ENCODE assay signal across 8 cellular contexts in the genomic region with DNA sequence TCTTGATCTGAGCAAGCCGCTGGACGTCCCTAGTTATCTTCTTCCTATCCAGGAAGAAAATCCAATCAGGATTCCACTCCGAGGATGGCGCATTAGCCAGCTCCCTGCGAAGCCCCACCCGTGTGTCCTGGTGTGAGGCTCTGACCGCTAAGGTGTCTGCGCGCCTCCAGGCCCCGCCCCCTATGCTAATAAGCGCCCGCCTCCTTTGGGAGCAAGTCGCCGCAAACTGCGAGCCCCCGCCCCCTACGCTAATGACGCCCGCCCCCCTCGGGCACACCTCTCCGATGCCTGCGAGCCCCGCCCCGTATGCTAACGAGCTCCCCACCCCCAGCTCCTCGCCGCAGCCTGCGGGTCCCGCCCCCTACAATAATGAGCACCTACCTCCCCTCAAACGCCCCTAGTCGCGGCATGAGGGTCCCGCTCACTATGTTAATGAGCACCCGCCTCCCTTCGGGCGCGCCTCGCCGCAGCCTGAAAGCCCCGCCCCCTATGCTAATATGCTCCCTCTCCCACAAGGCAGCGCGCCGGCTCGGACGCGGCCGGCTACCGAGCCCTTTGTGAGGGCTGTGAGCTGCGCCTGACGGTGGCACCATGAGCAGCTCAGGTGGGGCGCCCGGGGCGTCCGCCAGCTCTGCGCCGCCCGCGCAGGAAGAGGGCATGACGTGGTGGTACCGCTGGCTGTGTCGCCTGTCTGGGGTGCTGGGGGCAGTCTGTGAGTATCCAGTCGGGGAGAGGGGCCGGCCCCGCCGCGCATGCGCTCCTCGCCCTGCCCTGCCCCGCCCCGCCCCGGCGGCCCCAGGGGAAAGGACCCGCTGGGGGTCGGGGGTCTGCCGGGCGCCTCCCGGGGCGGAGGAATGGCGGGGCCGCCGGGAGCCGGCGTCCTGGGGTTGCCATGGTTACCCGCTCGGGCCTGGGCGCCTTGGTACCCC. TPM values are rescaled to one million over a fixed set of nuclear protein-coding genes. Genes with fewer than 3 reads are reported as not detected.
DNase-seq lines count a peak whose midpoint lies in the region; ATAC-seq and TF ChIP-seq lines count a peak whose summit lies in the region.

A gene (plus strand): TSS at position 503 of the 929 bp plus-strand sequence. CDS start 89 bp downstream, at position 592.

- peak within 1 kb of the TSS; percentile 77 for H3K4me3 ChIP-seq in Karpas-422 (ENCODE audit: low read length)
- peak within 1 kb of the TSS; percentile 57 to 95 (median 72) for H3K4me3 ChIP-seq in Peyer's patch
- peak within 1 kb of the TSS; percentile 65 to 85 (median 75) for H3K4me3 ChIP-seq in fibroblast of lung (replicated peaks in 1 of 4; ENCODE audit: control extremely low read depth in 1 of 4, insufficient read depth in 1 of 4, low read depth in 3 of 4, low read length in 4 of 4)
- H3K4me3 ChIP-seq in naive thymus-derived CD4-positive, alpha-beta T cell (ENCODE audit: low read length): peak within 1 kb of the TSS; percentile 88

- H3K27me3 ChIP-seq in Karpas-422 (ENCODE audit: low read length) (no peaks in the 10 kb centered on the region), Peyer's patch (no peaks in the 10 kb centered on the region), fibroblast of lung (ENCODE audit: control insufficient read depth, insufficient read depth, low read length) (no peaks in the 10 kb centered on the region)
- no peaks in the 10 kb centered on the region for H3K27me3 ChIP-seq in naive thymus-derived CD4-positive, alpha-beta T cell (ENCODE audit: control insufficient read depth in 2 of 2, insufficient read depth in 2 of 2, low read length in 2 of 2)

- H3K4me2 ChIP-seq in Karpas-422 (ENCODE audit: low read depth, low read length, poor library complexity, severe bottlenecking): peak within 1 kb of the TSS; percentile 97
- H3K4me2 ChIP-seq in fibroblast of lung (ENCODE audit: extremely low read depth, insufficient read depth, low read length): peak within 1 kb of the TSS; percentile 85

- intact Hi-C loops in naive thymus-derived CD4-positive, alpha-beta T cell (cut with micrococcal nuclease): loop anchor here (1.0 to 10.0 kb wide), 8 partner anchors 20 to 692 kb away; a partner anchor contains a TSS

- no peaks in the 10 kb centered on the region for H3K36me3 Mint-ChIP-seq in naive thymus-derived CD4-positive, alpha-beta T cell
- peaks cover 13% of the 10 kb centered on the region for H3K36me3 Mint-ChIP-seq in stimulated activated effector memory CD8-positive, alpha-beta T cell treated with anti-CD3 and anti-CD28 coated beads, Interleukin-12 subunit alpha, Interleukin-12 subunit beta, amount 100 ng/mL, for 72 hours

- POLR2A ChIA-PET in naive thymus-derived CD4-positive, alpha-beta T cell (lab: Charles Lee): interaction anchor here (0.6 to 1.6 kb wide), 7 partner anchors 17 to 429 kb away, joined by 3 to 7 read pairs (median 3); a partner anchor contains a TSS

- H2AFZ ChIP-seq in Karpas-422 (ENCODE audit: low read length): peak within 1 kb of the TSS; percentile 92; the same call in 1 of the 2 replicates
- peak within 1 kb of the TSS; percentile 83 for H2AFZ ChIP-seq in fibroblast of lung (ENCODE audit: low read length)

- H3K79me2 ChIP-seq in Karpas-422 (ENCODE audit: low read length) (no peaks in the 10 kb centered on the region), fibroblast of lung (ENCODE audit: control insufficient read depth, insufficient read depth, low read length) (no peaks in the 10 kb centered on the region)

- H3K9ac ChIP-seq in Karpas-422 (ENCODE audit: low read length): peak within 1 kb of the TSS; percentile 82
- H3K9ac ChIP-seq in fibroblast of lung (ENCODE audit: insufficient read depth, low read length): peak within 1 kb of the TSS; percentile 95

- H3K27me3 Mint-ChIP-seq in naive thymus-derived CD4-positive, alpha-beta T cell: peaks cover 0 to 10% (median 0%) of the 10 kb centered on the region in 5 donors

- H4K20me1 ChIP-seq in Karpas-422 (ENCODE audit: insufficient read depth, low read depth, low read length) (peaks cover 22% of the 10 kb centered on the region; the same call in 1 of the 2 replicates), fibroblast of lung (ENCODE audit: control insufficient read depth, extremely low read depth, insufficient read depth, low read length) (no peaks in the 10 kb centered on the region)

- peak; percentile 98 for DNase-seq in DMS53 treated with DMSO at 0.1 percent for 48 hours (lab: John Stamatoyannopoulos, UW; ENCODE audit: unreplicated experiment)
- peak; percentile 98 for DNase-seq in Karpas-422
- peak; percentile 99 for DNase-seq in Peyer's patch
- peak; percentile 85 for DNase-seq in activated T-helper 1 cell treated with anti-CD3 and anti-CD28 coated beads, Interleukin-2, amount 50 U/mL, for 16 hours (ENCODE audit: low read depth in 1 of 2, low spot score in 1 of 2)
- peak; percentile 86 to 90 for DNase-seq in fibroblast of lung (ENCODE audit: low read depth in 2 of 2)
- peak; percentile 81 to 91 (median 85) for DNase-seq in naive thymus-derived CD4-positive, alpha-beta T cell
- peak; percentile 85 to 95 for DNase-seq in stimulated activated effector memory CD8-positive, alpha-beta T cell treated with anti-CD3 and anti-CD28 coated beads, Interleukin-12 subunit alpha, Interleukin-12 subunit beta, amount 100 ng/mL, for 72 hours (ENCODE audit: low spot score in 2 of 2)

- H3K27ac ChIP-seq in Karpas-422 (ENCODE audit: low read length): peak within 1 kb of the TSS; percentile 36
- H3K27ac ChIP-seq in Peyer's patch: peak within 1 kb of the TSS; percentile 88 to 99 (median 94)
- peak within 1 kb of the TSS; percentile 78 for H3K27ac ChIP-seq in fibroblast of lung (ENCODE audit: insufficient read depth, low read length)
- H3K27ac ChIP-seq in naive thymus-derived CD4-positive, alpha-beta T cell (ENCODE audit: low read depth, low read length): peak within 1 kb of the TSS; percentile 79

- no peaks in the 10 kb centered on the region for H3K9me3 ChIP-seq in Karpas-422 (ENCODE audit: low read length)
- no peaks in the 10 kb centered on the region for H3K9me3 ChIP-seq in Peyer's patch
- H3K9me3 ChIP-seq in fibroblast of lung (ENCODE audit: control insufficient read depth, insufficient read depth, low read depth, low read length): no peaks in the 10 kb centered on the region
- H3K9me3 ChIP-seq in naive thymus-derived CD4-positive, alpha-beta T cell (ENCODE audit: control insufficient read depth in 2 of 3, low read length in 3 of 3): no peaks in the 10 kb centered on the region

- H3K4me1 ChIP-seq in Karpas-422 (ENCODE audit: low read length): peaks cover 15% of the 10 kb centered on the region
- H3K4me1 ChIP-seq in Peyer's patch: peaks cover 0 to 22% (median 3%) of the 10 kb centered on the region in 4 donors
- peaks cover 5% of the 10 kb centered on the region for H3K4me1 ChIP-seq in fibroblast of lung (ENCODE audit: control insufficient read depth, extremely low read depth, insufficient read depth, low read length)
- H3K4me1 ChIP-seq in naive thymus-derived CD4-positive, alpha-beta T cell (ENCODE audit: control insufficient read depth in 2 of 2, insufficient read depth in 2 of 2, low read length in 2 of 2): peaks cover 6% of the 10 kb centered on the region in 2 donors

- peak within 1 kb of the TSS; percentile 54 to 94 (median 92) for H3K27ac Mint-ChIP-seq in naive thymus-derived CD4-positive, alpha-beta T cell
- H3K27ac Mint-ChIP-seq in stimulated activated effector memory CD8-positive, alpha-beta T cell treated with anti-CD3 and anti-CD28 coated beads, Interleukin-12 subunit alpha, Interleukin-12 subunit beta, amount 100 ng/mL, for 72 hours: peak within 1 kb of the TSS; percentile 94

- peaks cover 0 to 7% (median 4%) of the 10 kb centered on the region in 7 donors for H3K4me1 Mint-ChIP-seq in naive thymus-derived CD4-positive, alpha-beta T cell
- H3K4me1 Mint-ChIP-seq in stimulated activated effector memory CD8-positive, alpha-beta T cell treated with anti-CD3 and anti-CD28 coated beads, Interleukin-12 subunit alpha, Interleukin-12 subunit beta, amount 100 ng/mL, for 72 hours: peaks cover 25% of the 10 kb centered on the region

- CTCF ChIA-PET in naive thymus-derived CD4-positive, alpha-beta T cell (lab: Charles Lee): interaction anchor here (0.7 to 1.3 kb wide), 3 partner anchors 19 to 676 kb away, joined by 3 to 4 read pairs (median 3); a partner anchor contains a TSS

- H3K4me3 Mint-ChIP-seq in naive thymus-derived CD4-positive, alpha-beta T cell: peak within 1 kb of the TSS; percentile 88 to 94 (median 90)
- peak within 1 kb of the TSS; percentile 92 for H3K4me3 Mint-ChIP-seq in stimulated activated effector memory CD8-positive, alpha-beta T cell treated with anti-CD3 and anti-CD28 coated beads, Interleukin-12 subunit alpha, Interleukin-12 subunit beta, amount 100 ng/mL, for 72 hours

- H3K36me3 ChIP-seq in Karpas-422 (ENCODE audit: insufficient read depth, low read length) (no peaks in the 10 kb centered on the region), Peyer's patch (peaks cover 0 to 7% (median 0%) of the 10 kb centered on the region in 3 donors), fibroblast of lung (ENCODE audit: control insufficient read depth, insufficient read depth, low read length) (no peaks in the 10 kb centered on the region)
- no peaks in the 10 kb centered on the region for H3K36me3 ChIP-seq in naive thymus-derived CD4-positive, alpha-beta T cell (ENCODE audit: control insufficient read depth in 2 of 3, insufficient read depth in 3 of 3, low read length in 3 of 3)

- peak; percentile 91 to 93 for TF ChIP-seq POLR2A in Peyer's patch (IDR thresholded peaks at IDR 0.05)

- no peaks in the 10 kb centered on the region for H3K9me2 ChIP-seq in Karpas-422 (replicated peaks; ENCODE audit: insufficient read depth, low read length)

- TF ChIP-seq CTCF in Peyer's patch (IDR thresholded peaks at IDR 0.05) (no peak), fibroblast of lung (conservative IDR thresholded peaks at IDR 0.05 in 1 of 2, IDR thresholded peaks at IDR 0.05 in 1 of 2; ENCODE audit: low read depth in 1 of 2, low read length in 2 of 2) (no peak)

- ATAC-seq in GM21786 (IDR thresholded peaks at IDR 0.05; ENCODE audit: unreplicated experiment): peak; percentile 70
- ATAC-seq in naive thymus-derived CD4-positive, alpha-beta T cell: peak; percentile 87
- peak; percentile 91 for ATAC-seq in stimulated activated effector memory CD8-positive, alpha-beta T cell treated with anti-CD3 and anti-CD28 coated beads, Interleukin-12 subunit alpha, Interleukin-12 subunit beta, amount 100 ng/mL, for 72 hours

- no peaks in the 10 kb centered on the region for H3K9me3 Mint-ChIP-seq in naive thymus-derived CD4-positive, alpha-beta T cell
- H3K9me3 Mint-ChIP-seq in stimulated activated effector memory CD8-positive, alpha-beta T cell treated with anti-CD3 and anti-CD28 coated beads, Interleukin-12 subunit alpha, Interleukin-12 subunit beta, amount 100 ng/mL, for 72 hours: no peaks in the 10 kb centered on the region

RNA-seq across cellular contexts. Expression of the gene that starts here (rescaled TPM):
- total RNA-seq in Karpas-422 (2014; rRNA removed; shearing (Covaris generic); ENCODE audit: low replicate concordance): 4.5 and 15.3 TPM in 2 replicates
- total RNA-seq in Peyer's patch (10 to 100 TPM; 13.2 to 68.5 (median 54.4) TPM), fibroblast of lung (8.5 and 9.1 TPM in 2 replicates)
- 2.5 and 4.7 TPM in 2 replicates for polyA plus RNA-seq in fibroblast of lung
- 4.9 and 6.2 TPM in 2 replicates for polyA plus RNA-seq in fibroblast of lung (2012)
- 9.7 and 19.6 TPM in 2 replicates for polyA minus RNA-seq in fibroblast of lung (ENCODE audit: low replicate concordance)
- 1 to 10 TPM in 4 of 5 experiments, under 1 TPM in 1; 0.56 to 4.7 (median 3.1) TPM for total RNA-seq in naive thymus-derived CD4-positive, alpha-beta T cell
- polyA plus RNA-seq in naive thymus-derived CD4-positive, alpha-beta T cell: 1 to 10 TPM; 2.5 to 3.7 TPM

Comparison
In these comparisons a context has a peak if more than half of its experiments do, and no peak if none do; other contexts are left out.
1. Peak in every context shown above with its lines: DNase-seq, ATAC-seq, H3K4me3 ChIP-seq and H3K27ac ChIP-seq.
2. H3K27ac ChIP-seq: peak in every context shown above with its lines; median percentile 94 in Peyer's patch; 79 in naive thymus-derived CD4-positive, alpha-beta T cell; 78 in fibroblast of lung; 36 in Karpas-422.